In the genomic region with DNA sequence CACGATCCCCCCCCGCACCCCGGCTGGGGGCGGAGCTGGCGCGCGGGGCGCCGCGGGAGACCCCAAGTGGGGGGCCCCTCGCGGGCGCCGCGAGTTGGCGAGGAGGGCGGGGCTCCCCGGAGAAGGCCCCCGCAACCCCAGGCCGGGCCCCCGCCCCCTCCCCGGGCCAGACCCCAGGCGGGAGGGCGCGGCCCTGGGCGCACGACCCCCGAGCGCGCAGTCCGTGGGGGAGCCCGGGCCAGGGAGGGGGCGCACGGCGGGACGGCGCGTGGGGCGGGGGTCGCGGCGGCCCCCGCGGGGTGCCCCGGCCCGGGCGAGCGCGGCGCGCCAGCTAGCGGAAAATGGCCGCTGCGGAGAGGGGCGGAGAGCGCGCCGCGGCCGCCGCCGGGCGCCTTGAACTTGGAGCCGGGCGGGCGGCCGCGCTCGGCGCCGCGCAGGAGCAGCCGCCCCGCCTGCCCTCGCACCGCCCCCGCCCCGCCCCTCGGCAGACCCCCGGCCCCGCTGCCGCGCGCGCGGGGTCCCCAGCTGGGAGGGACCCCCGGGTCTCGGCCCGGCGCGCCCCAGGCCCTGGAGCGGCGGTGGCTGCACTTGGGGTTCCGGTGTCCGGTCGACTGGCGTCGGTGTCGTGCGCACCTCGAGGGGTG, we compare ENCODE assay signal across 8 cellular contexts. TPM values are rescaled to one million over a fixed set of nuclear protein-coding genes. Genes with fewer than 3 reads are reported as not detected.
DNase-seq lines count a peak whose midpoint lies in the region; ATAC-seq and TF ChIP-seq lines count a peak whose summit lies in the region.

No MANE protein-coding gene starts in this region.

- in situ Hi-C loops in GM13976 (cut with MboI; ENCODE audit: low sequenced_read_pairs, unreplicated experiment), result no loop called here
- in situ Hi-C loops in IMR-90 (cut with MboI; ENCODE audit: low sequenced_read_pairs), result no loop called here

- H2BK15ac ChIP-seq in IMR-90 (ENCODE audit: low read depth, low read length), result no peak overlapping the region

- POLR2A ChIA-PET in IMR-90 (lab: Charles Lee; ENCODE audit: unreplicated experiment), result no interaction called here

- H3K4me3 ChIP-seq in IMR-90 (ENCODE audit: insufficient read depth, low read depth, low read length), result peak overlapping the region; percentile 75
- H3K4me3 ChIP-seq in hepatocyte, result peak overlapping the region; percentile 99
- peak overlapping the region; percentile 92 for H3K4me3 ChIP-seq in smooth muscle cell

- H4K91ac ChIP-seq in IMR-90 (ENCODE audit: insufficient read depth, low read depth, low read length), result peak overlapping the region; percentile 57; the same call in 1 of the 2 replicates

- CTCF ChIA-PET in IMR-90 (lab: Yijun Ruan, JAX), result no interaction called here
- CTCF ChIA-PET in activated naive CD4-positive, alpha-beta T cell treated with anti-CD3 and anti-CD28 coated beads, Interleukin-2, amount 10 ng/mL, durations not matched to agents 7 days and 5 days (lab: Charles Lee), result no interaction called here

- H3K9ac ChIP-seq in IMR-90 (ENCODE audit: low read depth, low read length), result peak overlapping the region; percentile 81
- no peak overlapping the region for H3K9ac ChIP-seq in smooth muscle cell (ENCODE audit: low read depth)

- no peak overlapping the region for H4K5ac ChIP-seq in IMR-90 (ENCODE audit: low read depth, low read length)

- no peaks in the 10 kb centered on the region for H3K9me2 ChIP-seq in hepatocyte (replicated peaks; ENCODE audit: insufficient read depth)

- no peaks in the 10 kb centered on the region for H3K9me3 Mint-ChIP-seq in activated naive CD4-positive, alpha-beta T cell treated with anti-CD3 and anti-CD28 coated beads, Interleukin-2, amount 10 ng/mL, durations not matched to agents 7 days and 5 days

- 0% methylated on average over 30 of the region's 101 CpGs; no CpG with 5 or more reads in 1 of the 2 experiments for WGBS in IMR-90 (ENCODE audit: extremely low coverage in 2 of 2, insufficient read length in 1 of 2), 2 experiments
- 1% methylated on average over 14 of the region's 101 CpGs for WGBS in hepatocyte (ENCODE audit: low lambda C conversion rate, missing lambda C conversion rate)
- 2% methylated on average over 32 of the region's 101 CpGs for WGBS in smooth muscle cell (ENCODE audit: low lambda C conversion rate)

- BruUV-seq in IMR-90 (replicated peaks; lab: Mats Ljungman, UMichigan), result no TSS peak

- no peak for TF ChIP-seq POLR2A in IMR-90 (IDR thresholded peaks at IDR 0.05; ENCODE audit: low read depth, low read length)

- dilution Hi-C loops in IMR-90 (cut with HindIII; ENCODE audit: low sequenced_read_pairs, unreplicated experiment), result no loop called here

- H3K23ac ChIP-seq in IMR-90 (ENCODE audit: low read depth, low read length), result peak overlapping the region; percentile 88; the same call in 1 of the 2 replicates

- H4K20me1 ChIP-seq in IMR-90 (ENCODE audit: insufficient read depth, low read length) (peaks cover 30% of the 10 kb centered on the region), hepatocyte (ENCODE audit: insufficient read depth, poor library complexity, severe bottlenecking) (peaks cover 4% of the 10 kb centered on the region), smooth muscle cell (ENCODE audit: low read depth) (peaks cover 35% of the 10 kb centered on the region)

- H2BK120ac ChIP-seq in IMR-90 (ENCODE audit: low read depth, low read length), result no peak overlapping the region; the same call in 1 of the 2 replicates

- H3K4me1 Mint-ChIP-seq in activated naive CD4-positive, alpha-beta T cell treated with anti-CD3 and anti-CD28 coated beads, Interleukin-2, amount 10 ng/mL, durations not matched to agents 7 days and 5 days, result peaks cover 35% of the 10 kb centered on the region

- DNase-seq in GM13976 (ENCODE audit: low spot score), result peak; percentile 82
- no peak for DNase-seq in IMR-90
- peak; percentile 41 for DNase-seq in activated naive CD4-positive, alpha-beta T cell treated with anti-CD3 and anti-CD28 coated beads, Interleukin-2, amount 10 ng/mL, durations not matched to agents 7 days and 5 days
- peak; percentile 62 for DNase-seq in hepatocyte (ENCODE audit: low spot score)
- DNase-seq in smooth muscle cell (lab: John Stamatoyannopoulos, UW; ENCODE audit: unreplicated experiment), result no peak
- no peak for DNase-seq in NCI-H187 (lab: John Stamatoyannopoulos, UW)

- no peak overlapping the region for H3K27ac Mint-ChIP-seq in activated naive CD4-positive, alpha-beta T cell treated with anti-CD3 and anti-CD28 coated beads, Interleukin-2, amount 10 ng/mL, durations not matched to agents 7 days and 5 days

- intact Hi-C loops in IMR-90 (cut with micrococcal nuclease), result loop anchor here (2.0 kb wide), 1 partner anchor 69 kb away; no protein-coding TSS in a partner anchor

- peaks cover 4% of the 10 kb centered on the region for H3K4me1 ChIP-seq in IMR-90 (ENCODE audit: control insufficient read depth, insufficient read depth, low read length)
- H3K4me1 ChIP-seq in hepatocyte (ENCODE audit: insufficient read depth), result peaks cover 16% of the 10 kb centered on the region
- peaks cover 12% of the 10 kb centered on the region for H3K4me1 ChIP-seq in smooth muscle cell (ENCODE audit: low read depth)

- ATAC-seq in IMR-90 (ENCODE audit: low read depth) (peak; percentile 59), GM18502 (IDR thresholded peaks at IDR 0.05; ENCODE audit: poor library complexity, unreplicated experiment) (no peak), HG03095 (IDR thresholded peaks at IDR 0.05; ENCODE audit: unreplicated experiment) (no peak)

- H3K36me3 ChIP-seq in IMR-90 (ENCODE audit: control insufficient read depth, insufficient read depth, low read length), result no peaks in the 10 kb centered on the region
- H3K36me3 ChIP-seq in hepatocyte (replicated peaks; ENCODE audit: insufficient read depth, low read depth), result no peaks in the 10 kb centered on the region
- H3K36me3 ChIP-seq in smooth muscle cell (ENCODE audit: low read depth), result no peaks in the 10 kb centered on the region

- H2BK5ac ChIP-seq in IMR-90 (ENCODE audit: low read depth, low read length, poor library complexity, severe bottlenecking), result peak overlapping the region; percentile 70

- no peaks in the 10 kb centered on the region for H3K36me3 Mint-ChIP-seq in activated naive CD4-positive, alpha-beta T cell treated with anti-CD3 and anti-CD28 coated beads, Interleukin-2, amount 10 ng/mL, durations not matched to agents 7 days and 5 days

- H3K27me3 Mint-ChIP-seq in activated naive CD4-positive, alpha-beta T cell treated with anti-CD3 and anti-CD28 coated beads, Interleukin-2, amount 10 ng/mL, durations not matched to agents 7 days and 5 days, result peaks cover 72% of the 10 kb centered on the region

- H2BK20ac ChIP-seq in IMR-90 (ENCODE audit: low read depth, low read length), result no peak overlapping the region

- H3K18ac ChIP-seq in IMR-90 (ENCODE audit: low read depth, low read length), result no peak overlapping the region; the same call in 1 of the 2 replicates

- peaks cover 7% of the 10 kb centered on the region for H3K79me2 ChIP-seq in hepatocyte
- no peaks in the 10 kb centered on the region for H3K79me2 ChIP-seq in smooth muscle cell (ENCODE audit: low read depth)

- TF ChIP-seq CTCF in GM13976 (IDR thresholded peaks at IDR 0.05; ENCODE audit: borderline replicate concordance, control extremely low read depth, extremely low read depth, insufficient read depth, missing control alignments) (no peak), IMR-90 (conservative IDR thresholded peaks at IDR 0.05; ENCODE audit: low read depth, low read length) (no peak), hepatocyte (IDR thresholded peaks at IDR 0.05; ENCODE audit: poor library complexity) (no peak), smooth muscle cell (IDR thresholded peaks at IDR 0.05; ENCODE audit: borderline replicate concordance, insufficient read depth, poor library complexity, severe bottlenecking) (no peak)

- H2AK9ac ChIP-seq in IMR-90 (replicated peaks; ENCODE audit: low read depth, low read length, poor library complexity), result peak overlapping the region; percentile 98

- no peak for TF ChIP-seq RAD21 in IMR-90 (IDR thresholded peaks at IDR 0.05; ENCODE audit: low read length)

- peaks cover 6% of the 10 kb centered on the region; the same call in 1 of the 2 replicates for H3K9me1 ChIP-seq in IMR-90 (ENCODE audit: insufficient read depth, low read length)

- peak overlapping the region; percentile 96 for H3K4me2 ChIP-seq in IMR-90 (ENCODE audit: low read depth, low read length)
- peak overlapping the region; percentile 94 for H3K4me2 ChIP-seq in hepatocyte
- H3K4me2 ChIP-seq in smooth muscle cell, result peak overlapping the region; percentile 90

- H2AFZ ChIP-seq in IMR-90 (replicated peaks; ENCODE audit: low read length, poor library complexity) (peak overlapping the region; percentile 92), hepatocyte (peak overlapping the region; percentile 66), smooth muscle cell (ENCODE audit: low read depth) (no peak overlapping the region)

- H3K14ac ChIP-seq in IMR-90 (replicated peaks; ENCODE audit: low read depth, low read length), result peak overlapping the region; percentile 88

- H3K56ac ChIP-seq in IMR-90 (ENCODE audit: extremely low read depth, insufficient read depth, low read length), result no peak overlapping the region

- H2AK5ac ChIP-seq in IMR-90 (ENCODE audit: low read depth, low read length), result no peak overlapping the region; the same call in 1 of the 2 replicates

- no peak overlapping the region; a peak in 1 of 4 replicates for H4K8ac ChIP-seq in IMR-90 (ENCODE audit: low read depth in 2 of 2, low read length in 2 of 2)

- peak overlapping the region; percentile 84 for H3K4me3 Mint-ChIP-seq in activated naive CD4-positive, alpha-beta T cell treated with anti-CD3 and anti-CD28 coated beads, Interleukin-2, amount 10 ng/mL, durations not matched to agents 7 days and 5 days

- H3K27me3 ChIP-seq in IMR-90 (ENCODE audit: control insufficient read depth, insufficient read depth, low read length), result no peaks in the 10 kb centered on the region
- H3K27me3 ChIP-seq in hepatocyte, result peaks cover 70% of the 10 kb centered on the region
- peaks cover 42% of the 10 kb centered on the region for H3K27me3 ChIP-seq in smooth muscle cell (ENCODE audit: low read depth)

- H3F3A ChIP-seq in smooth muscle cell (ENCODE audit: low read depth), result peaks cover 14% of the 10 kb centered on the region

- H3K27ac ChIP-seq in IMR-90 (ENCODE audit: insufficient read depth, low read length), result peak overlapping the region; percentile 87
- H3K27ac ChIP-seq in hepatocyte, result peak overlapping the region; percentile 81
- no peak overlapping the region for H3K27ac ChIP-seq in smooth muscle cell (ENCODE audit: low read depth)

- peak overlapping the region; percentile 81; the same call in 1 of the 2 replicates for H3K4ac ChIP-seq in IMR-90 (ENCODE audit: low read depth, low read length)

- H3K79me1 ChIP-seq in IMR-90 (ENCODE audit: low read depth in 1 of 2, low read length in 2 of 2), result peaks cover 10 to 41% of the 10 kb centered on the region in 2 experiments; a peak in 3 of 4 replicates

- H3K9me3 ChIP-seq in IMR-90 (ENCODE audit: control insufficient read depth, insufficient read depth, low read length) (no peaks in the 10 kb centered on the region), hepatocyte (ENCODE audit: low read depth) (no peaks in the 10 kb centered on the region), smooth muscle cell (replicated peaks; ENCODE audit: low read depth) (no peaks in the 10 kb centered on the region)

RNA-seq across cellular contexts. Expression of gene NFIC, which starts 6.4 kb away (rescaled TPM):
- total RNA-seq in IMR-90 (2012; rRNA removed), result 21.9 and 26.9 TPM in 2 replicates
- polyA plus RNA-seq in IMR-90 (2012; rRNA removed), result 29.2 and 32.1 TPM in 2 replicates
- polyA plus RNA-seq in IMR-90 (2012; cell fraction: cytosol; rRNA removed), result 19.6 and 28.1 TPM in 2 replicates
- 23.6 and 45.1 TPM in 2 replicates for polyA plus RNA-seq in IMR-90 (2012; cell fraction: nucleus; rRNA removed; ENCODE audit: low replicate concordance)
- total RNA-seq in hepatocyte, result 7.1 and 7.8 TPM in 2 replicates
- polyA plus RNA-seq in hepatocyte, result 20.9 and 30.5 TPM in 2 replicates
- total RNA-seq in smooth muscle cell, result 7.9 and 8.6 TPM in 2 replicates
- polyA plus RNA-seq in smooth muscle cell, result 33.2 and 36.2 TPM in 2 replicates

Comparison
In these comparisons a context has a peak if more than half of its experiments do, and no peak if none do; other contexts are left out.
1. DNase-seq: peak in GM13976 (single experiment), activated naive CD4-positive, alpha-beta T cell treated with anti-CD3 and anti-CD28 coated beads, Interleukin-2, amount 10 ng/mL, durations not matched to agents 7 days and 5 days (single experiment) and hepatocyte (single experiment); none in IMR-90 (single experiment), smooth muscle cell (single experiment) and NCI-H187 (0 of 2).
2. Peak in every context shown above with its lines, with median percentiles within 50 percentile points of each other: H3K4me2 ChIP-seq and H3K4me3 ChIP-seq.